Comparison of ENCODE assay signal across 8 cellular contexts in genomic region chr6:157033428-157034140, GRCh38.
DNase-seq lines count a peak whose midpoint lies in the region; ATAC-seq, FAIRE-seq and TF ChIP-seq lines count a peak whose summit lies in the region.

No MANE protein-coding gene starts in this region.

- intact Hi-C loops in ovary (cut with DNase I): loop anchor here in 3 of 4 donors (10.0 kb wide), 2 partner anchors 151 to 241 kb away; no protein-coding TSS in a partner anchor

- no peak overlapping the region for H2BK12ac ChIP-seq in neuronal stem cell (ENCODE audit: low read length)

- H3K27me3 ChIP-seq in OCI-LY3 (ENCODE audit: low read depth, low read length) (no peaks in the 10 kb centered on the region), ovary (no peaks in the 10 kb centered on the region), BE2C (no peaks in the 10 kb centered on the region), neuronal stem cell (ENCODE audit: control insufficient read depth in 3 of 3, insufficient read depth in 3 of 3, low read depth in 1 of 3, low read length in 3 of 3) (no peaks in the 10 kb centered on the region)

- H3K4me1 ChIP-seq in OCI-LY3 (ENCODE audit: low read length): peaks cover 13% of the 10 kb centered on the region
- peaks cover 2% of the 10 kb centered on the region for H3K4me1 ChIP-seq in ovary (ENCODE audit: insufficient read depth)
- H3K4me1 ChIP-seq in BE2C: peaks cover 9% of the 10 kb centered on the region
- H3K4me1 ChIP-seq in neuronal stem cell (ENCODE audit: control insufficient read depth in 2 of 2, insufficient read depth in 1 of 2, low read depth in 1 of 2, low read length in 2 of 2): peaks cover 2 to 6% of the 10 kb centered on the region in 2 donors

- no peak for TF ChIP-seq EP300 in ovary (IDR thresholded peaks at IDR 0.05)

- no peaks in the 10 kb centered on the region for H3K36me3 ChIP-seq in OCI-LY3 (replicated peaks; ENCODE audit: low read depth, low read length)
- H3K36me3 ChIP-seq in ovary: no peaks in the 10 kb centered on the region
- H3K36me3 ChIP-seq in BE2C: no peaks in the 10 kb centered on the region
- peaks cover 0 to 1% of the 10 kb centered on the region in 2 donors for H3K36me3 ChIP-seq in neuronal stem cell (replicated peaks in 1 of 2; ENCODE audit: control insufficient read depth in 2 of 2, insufficient read depth in 2 of 2, low read length in 2 of 2)

- H3K4me2 ChIP-seq in OCI-LY3 (ENCODE audit: low read length) (peak overlapping the region; percentile 84), neuronal stem cell (ENCODE audit: insufficient read depth, low read length, poor library complexity, severe bottlenecking) (no peak overlapping the region)

- H3K27ac ChIP-seq in OCI-LY3 (ENCODE audit: low read length) (no peak overlapping the region), ovary (peak overlapping the region in 1 of 2 donors; percentile 30), neuronal stem cell (replicated peaks; ENCODE audit: low read length) (no peak overlapping the region)

- 1 to 2% (median 2%) methylated on average over 5 of the region's 5 CpGs for WGBS in ovary, 3 donors
- 100% methylated on average over 1 of the region's 5 CpGs; no CpG with 5 or more reads in 1 of the 2 donors for WGBS in neuronal stem cell (ENCODE audit: extremely low coverage in 2 of 2, insufficient read length in 2 of 2, insufficient replicate concordance in 1 of 2), 2 donors

- H4K20me1 ChIP-seq in OCI-LY3 (ENCODE audit: insufficient read depth, low read length): peaks cover 19% of the 10 kb centered on the region; the same call in 1 of the 2 replicates

- no peak overlapping the region for H2BK5ac ChIP-seq in neuronal stem cell (ENCODE audit: low read length)

- DNase-seq in EL: peak; percentile 23
- no peak for DNase-seq in ovary
- no peak for DNase-seq in BE2C
- DNase-seq in neuronal stem cell (ENCODE audit: low spot score): no peak

- H3K79me1 ChIP-seq in neuronal stem cell (ENCODE audit: low read depth, low read length): peaks cover 3% of the 10 kb centered on the region

- H3K4me3 ChIP-seq in OCI-LY3 (ENCODE audit: low read length) (peak overlapping the region; percentile 80), ovary (peak overlapping the region; percentile 31), BE2C (ENCODE audit: low read depth, low read length) (no peak overlapping the region), neuronal stem cell (ENCODE audit: low read length in 2 of 2) (no peak overlapping the region)

- ATAC-seq in GM18873 (IDR thresholded peaks at IDR 0.05; ENCODE audit: low FRiP score, unreplicated experiment): no peak
- ATAC-seq in HG03108 (IDR thresholded peaks at IDR 0.05; ENCODE audit: unreplicated experiment): no peak

- TF ChIP-seq POLR2A in ovary (IDR thresholded peaks at IDR 0.05): no peak

- H3K79me2 ChIP-seq in OCI-LY3 (ENCODE audit: low read length): peaks cover 19% of the 10 kb centered on the region

- H4K8ac ChIP-seq in neuronal stem cell (ENCODE audit: low read depth, low read length): no peak overlapping the region

- peak; percentile 26 for FAIRE-seq in endometrium (lab: Jason Lieb, UNC)

- no peak overlapping the region for H2AK5ac ChIP-seq in neuronal stem cell (ENCODE audit: low read depth, low read length)

- TF ChIP-seq CTCF in OCI-LY3 (IDR thresholded peaks at IDR 0.05; ENCODE audit: low read depth, low read length): no peak
- no peak for TF ChIP-seq CTCF in ovary (IDR thresholded peaks at IDR 0.05)
- no peak for TF ChIP-seq CTCF in BE2C (IDR thresholded peaks at IDR 0.05; ENCODE audit: low read depth, low read length)

- H4K91ac ChIP-seq in neuronal stem cell (ENCODE audit: low read depth, low read length, poor library complexity): no peak overlapping the region

- no peak overlapping the region for H2BK15ac ChIP-seq in neuronal stem cell (ENCODE audit: low read length)

- H3K18ac ChIP-seq in neuronal stem cell (ENCODE audit: low read length): no peak overlapping the region

- no peak overlapping the region for H2AFZ ChIP-seq in OCI-LY3 (ENCODE audit: low read depth, low read length)
- no peak overlapping the region for H2AFZ ChIP-seq in neuronal stem cell (ENCODE audit: low read length)

- no peak overlapping the region for H3K4ac ChIP-seq in neuronal stem cell (ENCODE audit: low read length)

- H2BK120ac ChIP-seq in neuronal stem cell (ENCODE audit: low read depth, low read length): no peak overlapping the region

- H3K9ac ChIP-seq in OCI-LY3 (ENCODE audit: low read length) (peak overlapping the region; percentile 53), neuronal stem cell (ENCODE audit: low read depth, low read length, poor library complexity) (no peak overlapping the region)

- H3K14ac ChIP-seq in neuronal stem cell (ENCODE audit: low read length): no peak overlapping the region

- H3K9me3 ChIP-seq in OCI-LY3 (ENCODE audit: insufficient read depth, low read length): no peaks in the 10 kb centered on the region
- H3K9me3 ChIP-seq in ovary: no peaks in the 10 kb centered on the region
- H3K9me3 ChIP-seq in BE2C: no peaks in the 10 kb centered on the region
- H3K9me3 ChIP-seq in neuronal stem cell (replicated peaks in 1 of 2; ENCODE audit: control insufficient read depth in 2 of 2, insufficient read depth in 1 of 2, low read depth in 1 of 2, low read length in 2 of 2): no peaks in the 10 kb centered on the region

- H3K23ac ChIP-seq in neuronal stem cell (ENCODE audit: low read depth, low read length, poor library complexity): no peak overlapping the region

Comparison
In these comparisons a context has a peak if more than half of its experiments do, and no peak if none do; other contexts are left out.
1. H3K4me3 ChIP-seq: peak in OCI-LY3 (single experiment) and ovary (single experiment); none in BE2C (single experiment) and neuronal stem cell (0 of 2).